In genomic region chr22:33006220-33006954, GRCh38 we compare ENCODE assay signal across 1 cellular context.
TF ChIP-seq lines count a peak whose summit lies in the region.

No MANE protein-coding gene starts in this region.

TF ChIP-seq in HepG2, 621 proteins besides CTCF, POLR2A, EP300 and RAD21 (continued from another document):
- TF ChIP-seq, protein P1, sequence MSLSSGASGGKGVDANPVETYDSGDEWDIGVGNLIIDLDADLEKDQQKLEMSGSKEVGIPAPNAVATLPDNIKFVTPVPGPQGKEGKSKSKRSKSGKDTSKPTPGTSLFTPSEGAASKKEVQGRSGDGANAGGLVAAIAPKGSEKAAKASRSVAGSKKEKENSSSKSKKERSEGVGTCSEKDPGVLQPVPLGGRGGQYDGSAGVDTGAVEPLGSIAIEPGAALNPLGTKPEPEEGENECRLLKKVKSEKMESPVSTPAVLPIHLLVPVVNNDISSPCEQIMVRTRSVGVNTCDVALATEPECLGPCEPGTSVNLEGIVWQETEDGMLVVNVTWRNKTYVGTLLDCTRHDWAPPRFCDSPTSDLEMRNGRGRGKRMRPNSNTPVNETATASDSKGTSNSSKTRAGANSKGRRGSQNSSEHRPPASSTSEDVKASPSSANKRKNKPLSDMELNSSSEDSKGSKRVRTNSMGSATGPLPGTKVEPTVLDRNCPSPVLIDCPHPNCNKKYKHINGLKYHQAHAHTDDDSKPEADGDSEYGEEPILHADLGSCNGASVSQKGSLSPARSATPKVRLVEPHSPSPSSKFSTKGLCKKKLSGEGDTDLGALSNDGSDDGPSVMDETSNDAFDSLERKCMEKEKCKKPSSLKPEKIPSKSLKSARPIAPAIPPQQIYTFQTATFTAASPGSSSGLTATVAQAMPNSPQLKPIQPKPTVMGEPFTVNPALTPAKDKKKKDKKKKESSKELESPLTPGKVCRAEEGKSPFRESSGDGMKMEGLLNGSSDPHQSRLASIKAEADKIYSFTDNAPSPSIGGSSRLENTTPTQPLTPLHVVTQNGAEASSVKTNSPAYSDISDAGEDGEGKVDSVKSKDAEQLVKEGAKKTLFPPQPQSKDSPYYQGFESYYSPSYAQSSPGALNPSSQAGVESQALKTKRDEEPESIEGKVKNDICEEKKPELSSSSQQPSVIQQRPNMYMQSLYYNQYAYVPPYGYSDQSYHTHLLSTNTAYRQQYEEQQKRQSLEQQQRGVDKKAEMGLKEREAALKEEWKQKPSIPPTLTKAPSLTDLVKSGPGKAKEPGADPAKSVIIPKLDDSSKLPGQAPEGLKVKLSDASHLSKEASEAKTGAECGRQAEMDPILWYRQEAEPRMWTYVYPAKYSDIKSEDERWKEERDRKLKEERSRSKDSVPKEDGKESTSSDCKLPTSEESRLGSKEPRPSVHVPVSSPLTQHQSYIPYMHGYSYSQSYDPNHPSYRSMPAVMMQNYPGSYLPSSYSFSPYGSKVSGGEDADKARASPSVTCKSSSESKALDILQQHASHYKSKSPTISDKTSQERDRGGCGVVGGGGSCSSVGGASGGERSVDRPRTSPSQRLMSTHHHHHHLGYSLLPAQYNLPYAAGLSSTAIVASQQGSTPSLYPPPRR (CRISPR knock-in tag; IDR thresholded peaks at IDR 0.05; ENCODE audit: borderline replicate concordance) = peak; percentile 89
- TF ChIP-seq, protein P2, sequence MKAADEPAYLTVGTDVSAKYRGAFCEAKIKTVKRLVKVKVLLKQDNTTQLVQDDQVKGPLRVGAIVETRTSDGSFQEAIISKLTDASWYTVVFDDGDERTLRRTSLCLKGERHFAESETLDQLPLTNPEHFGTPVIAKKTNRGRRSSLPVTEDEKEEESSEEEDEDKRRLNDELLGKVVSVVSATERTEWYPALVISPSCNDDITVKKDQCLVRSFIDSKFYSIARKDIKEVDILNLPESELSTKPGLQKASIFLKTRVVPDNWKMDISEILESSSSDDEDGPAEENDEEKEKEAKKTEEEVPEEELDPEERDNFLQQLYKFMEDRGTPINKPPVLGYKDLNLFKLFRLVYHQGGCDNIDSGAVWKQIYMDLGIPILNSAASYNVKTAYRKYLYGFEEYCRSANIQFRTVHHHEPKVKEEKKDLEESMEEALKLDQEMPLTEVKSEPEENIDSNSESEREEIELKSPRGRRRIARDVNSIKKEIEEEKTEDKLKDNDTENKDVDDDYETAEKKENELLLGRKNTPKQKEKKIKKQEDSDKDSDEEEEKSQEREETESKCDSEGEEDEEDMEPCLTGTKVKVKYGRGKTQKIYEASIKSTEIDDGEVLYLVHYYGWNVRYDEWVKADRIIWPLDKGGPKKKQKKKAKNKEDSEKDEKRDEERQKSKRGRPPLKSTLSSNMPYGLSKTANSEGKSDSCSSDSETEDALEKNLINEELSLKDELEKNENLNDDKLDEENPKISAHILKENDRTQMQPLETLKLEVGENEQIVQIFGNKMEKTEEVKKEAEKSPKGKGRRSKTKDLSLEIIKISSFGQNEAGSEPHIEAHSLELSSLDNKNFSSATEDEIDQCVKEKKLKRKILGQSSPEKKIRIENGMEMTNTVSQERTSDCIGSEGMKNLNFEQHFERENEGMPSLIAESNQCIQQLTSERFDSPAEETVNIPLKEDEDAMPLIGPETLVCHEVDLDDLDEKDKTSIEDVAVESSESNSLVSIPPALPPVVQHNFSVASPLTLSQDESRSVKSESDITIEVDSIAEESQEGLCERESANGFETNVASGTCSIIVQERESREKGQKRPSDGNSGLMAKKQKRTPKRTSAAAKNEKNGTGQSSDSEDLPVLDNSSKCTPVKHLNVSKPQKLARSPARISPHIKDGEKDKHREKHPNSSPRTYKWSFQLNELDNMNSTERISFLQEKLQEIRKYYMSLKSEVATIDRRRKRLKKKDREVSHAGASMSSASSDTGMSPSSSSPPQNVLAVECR (CRISPR knock-in tag; IDR thresholded peaks at IDR 0.05; ENCODE audit: borderline replicate concordance) = no peak; the same call in 1 of the 2 replicates
- TF ChIP-seq ZMYM4 (CRISPR knock-in tag; IDR thresholded peaks at IDR 0.05) = peak; percentile 59; the same call in 1 of the 2 replicates
- TF ChIP-seq ZNF563 (CRISPR knock-in tag; IDR thresholded peaks at IDR 0.05) = no peak
- TF ChIP-seq RCOR2 (CRISPR knock-in tag; IDR thresholded peaks at IDR 0.05) = peak; percentile 76
- no peak for TF ChIP-seq ZFP36 (IDR thresholded peaks at IDR 0.05; ENCODE audit: borderline replicate concordance, low read depth, low read length, partially characterized antibody)
- TF ChIP-seq YEATS4 (CRISPR knock-in tag; IDR thresholded peaks at IDR 0.05; ENCODE audit: borderline replicate concordance) = no peak
- TF ChIP-seq ZNF34 (CRISPR knock-in tag; IDR thresholded peaks at IDR 0.05; ENCODE audit: borderline replicate concordance) = no peak
- no peak for TF ChIP-seq RORA (CRISPR knock-in tag; IDR thresholded peaks at IDR 0.05)
- no peak for TF ChIP-seq ONECUT2 (CRISPR knock-in tag; IDR thresholded peaks at IDR 0.05)
- TF ChIP-seq POGZ (CRISPR knock-in tag; IDR thresholded peaks at IDR 0.05) = peak; percentile 64
- TF ChIP-seq ZNF879 (CRISPR knock-in tag; IDR thresholded peaks at IDR 0.05) = no peak
- no peak for TF ChIP-seq PHB2 (IDR thresholded peaks at IDR 0.05; ENCODE audit: partially characterized antibody)
TF ChIP-seq in HepG2: peak in this region for 114.
